In the genomic region with DNA sequence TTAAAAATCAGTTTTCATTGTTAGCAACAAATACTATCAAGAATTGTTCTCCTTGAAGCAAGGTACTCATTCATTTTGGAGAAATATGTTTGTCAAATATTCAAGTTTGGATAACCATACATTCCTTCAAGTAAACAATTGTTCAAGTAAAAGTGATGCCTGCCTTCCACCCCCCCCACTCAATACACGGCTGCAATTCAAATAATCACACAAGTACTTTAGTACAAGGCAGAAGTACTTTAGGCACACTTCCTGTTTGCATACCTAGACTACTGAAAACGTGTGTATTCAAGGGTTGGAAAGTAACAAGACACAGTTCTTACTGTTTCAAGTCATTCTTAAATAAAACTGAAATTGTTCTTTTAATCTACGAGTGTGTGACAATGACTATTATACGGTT, we compare ENCODE assay signal across 1 cellular context.
TF ChIP-seq lines count a peak whose summit lies in the region.

No MANE protein-coding gene starts in this region.

TF ChIP-seq in A549, 52 proteins besides CTCF, POLR2A, EP300 and RAD21 (continued from another document):
- TF ChIP-seq, protein P1, sequence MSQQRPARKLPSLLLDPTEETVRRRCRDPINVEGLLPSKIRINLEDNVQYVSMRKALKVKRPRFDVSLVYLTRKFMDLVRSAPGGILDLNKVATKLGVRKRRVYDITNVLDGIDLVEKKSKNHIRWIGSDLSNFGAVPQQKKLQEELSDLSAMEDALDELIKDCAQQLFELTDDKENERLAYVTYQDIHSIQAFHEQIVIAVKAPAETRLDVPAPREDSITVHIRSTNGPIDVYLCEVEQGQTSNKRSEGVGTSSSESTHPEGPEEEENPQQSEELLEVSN (IDR thresholded peaks at IDR 0.05; ENCODE audit: borderline replicate concordance, low read depth), result no peak
- TF ChIP-seq RNF2 (IDR thresholded peaks at IDR 0.05; ENCODE audit: borderline replicate concordance, low read depth), result no peak
- no peak for TF ChIP-seq FOXS1 (CRISPR knock-in tag; IDR thresholded peaks at IDR 0.05)
- no peak for TF ChIP-seq TP53 (CRISPR knock-in tag; IDR thresholded peaks at IDR 0.05)
- TF ChIP-seq, protein P2, sequence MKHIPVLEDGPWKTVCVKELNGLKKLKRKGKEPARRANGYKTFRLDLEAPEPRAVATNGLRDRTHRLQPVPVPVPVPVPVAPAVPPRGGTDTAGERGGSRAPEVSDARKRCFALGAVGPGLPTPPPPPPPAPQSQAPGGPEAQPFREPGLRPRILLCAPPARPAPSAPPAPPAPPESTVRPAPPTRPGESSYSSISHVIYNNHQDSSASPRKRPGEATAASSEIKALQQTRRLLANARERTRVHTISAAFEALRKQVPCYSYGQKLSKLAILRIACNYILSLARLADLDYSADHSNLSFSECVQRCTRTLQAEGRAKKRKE (CRISPR knock-in tag; IDR thresholded peaks at IDR 0.05; ENCODE audit: low read depth), result no peak
- TF ChIP-seq CHD4 (IDR thresholded peaks at IDR 0.05; ENCODE audit: borderline replicate concordance), result no peak
- no peak for TF ChIP-seq RARB (CRISPR knock-in tag; IDR thresholded peaks at IDR 0.05)
- TF ChIP-seq EHMT2 (IDR thresholded peaks at IDR 0.05; ENCODE audit: low read depth), result no peak
- TF ChIP-seq, protein P3, sequence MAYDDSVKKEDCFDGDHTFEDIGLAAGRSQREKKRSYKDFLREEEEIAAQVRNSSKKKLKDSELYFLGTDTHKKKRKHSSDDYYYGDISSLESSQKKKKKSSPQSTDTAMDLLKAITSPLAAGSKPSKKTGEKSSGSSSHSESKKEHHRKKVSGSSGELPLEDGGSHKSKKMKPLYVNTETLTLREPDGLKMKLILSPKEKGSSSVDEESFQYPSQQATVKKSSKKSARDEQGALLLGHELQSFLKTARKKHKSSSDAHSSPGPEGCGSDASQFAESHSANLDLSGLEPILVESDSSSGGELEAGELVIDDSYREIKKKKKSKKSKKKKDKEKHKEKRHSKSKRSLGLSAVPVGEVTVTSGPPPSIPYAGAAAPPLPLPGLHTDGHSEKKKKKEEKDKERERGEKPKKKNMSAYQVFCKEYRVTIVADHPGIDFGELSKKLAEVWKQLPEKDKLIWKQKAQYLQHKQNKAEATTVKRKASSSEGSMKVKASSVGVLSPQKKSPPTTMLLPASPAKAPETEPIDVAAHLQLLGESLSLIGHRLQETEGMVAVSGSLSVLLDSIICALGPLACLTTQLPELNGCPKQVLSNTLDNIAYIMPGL (CRISPR knock-in tag; IDR thresholded peaks at IDR 0.05; ENCODE audit: borderline replicate concordance), result no peak
- TF ChIP-seq KDM5A (IDR thresholded peaks at IDR 0.05), result no peak
- TF ChIP-seq CBX2 (IDR thresholded peaks at IDR 0.05; ENCODE audit: borderline replicate concordance, low read depth), result no peak
- TF ChIP-seq ZNF302 (CRISPR knock-in tag; IDR thresholded peaks at IDR 0.05), result no peak
- TF ChIP-seq SMC3 (IDR thresholded peaks at IDR 0.05), result no peak
- TF ChIP-seq RFX5 (IDR thresholded peaks at IDR 0.05), result no peak
- TF ChIP-seq POLR2AphosphoS2 (conservative IDR thresholded peaks at IDR 0.05; ENCODE audit: low read length), result no peak
